Comparison of ENCODE assay signal across 8 cellular contexts in genomic region chr9:93468763-93469456, GRCh38. TPM values are rescaled to one million over a fixed set of nuclear protein-coding genes. Genes with fewer than 3 reads are reported as not detected.
DNase-seq lines count a peak whose midpoint lies in the region; ATAC-seq and TF ChIP-seq lines count a peak whose summit lies in the region.

No MANE protein-coding gene starts in this region.

- H3K4me3 Mint-ChIP-seq in T-helper 1 cell treated with Interleukin-12 subunit alpha and Interleukin-12 subunit beta and Interleukin-4 antibody, amounts not matched to agents 30 μg/mL and 1 μg/mL, for 36 hours: peak overlapping the region; percentile 33
- peak overlapping the region; percentile 19 to 73 (median 32) for H3K4me3 Mint-ChIP-seq in brain

- peak overlapping the region; percentile 41 for H3K27ac Mint-ChIP-seq in T-helper 1 cell treated with Interleukin-12 subunit alpha and Interleukin-12 subunit beta and Interleukin-4 antibody, amounts not matched to agents 30 μg/mL and 1 μg/mL, for 36 hours
- peak overlapping the region; percentile 1 to 92 (median 85) for H3K27ac Mint-ChIP-seq in brain

- ATAC-seq in left lobe of liver: peak; percentile 20

- H3K36me3 Mint-ChIP-seq in T-helper 1 cell treated with Interleukin-12 subunit alpha and Interleukin-12 subunit beta and Interleukin-4 antibody, amounts not matched to agents 30 μg/mL and 1 μg/mL, for 36 hours (ENCODE audit: low read depth): peaks cover 16% of the 10 kb centered on the region
- peaks cover 28% of the 10 kb centered on the region for H3K36me3 Mint-ChIP-seq in brain

- no peak for DNase-seq in T-helper 1 cell
- no peak for DNase-seq in left lobe of liver (ENCODE audit: low spot score)
- DNase-seq in superior temporal gyrus (ENCODE audit: extremely low spot score): peak; percentile 39
- DNase-seq in NCI-H2196 treated with DMSO at 0.1 percent for 48 hours (lab: John Stamatoyannopoulos, UW; ENCODE audit: unreplicated experiment): no peak
- DNase-seq in GM20000 (ENCODE audit: low spot score): no peak
- DNase-seq in HT-29 (ENCODE audit: low spot score): no peak

- no peak for TF ChIP-seq CTCF in brain (conservative IDR thresholded peaks at IDR 0.05)
- TF ChIP-seq CTCF in GM20000 (IDR thresholded peaks at IDR 0.05; ENCODE audit: extremely low read depth, missing control alignments): no peak

- peaks cover 63% of the 10 kb centered on the region for H3K4me1 Mint-ChIP-seq in T-helper 1 cell treated with Interleukin-12 subunit alpha and Interleukin-12 subunit beta and Interleukin-4 antibody, amounts not matched to agents 30 μg/mL and 1 μg/mL, for 36 hours (ENCODE audit: low read depth)
- peaks cover 64% of the 10 kb centered on the region for H3K4me1 Mint-ChIP-seq in brain

- H3K27me3 Mint-ChIP-seq in T-helper 1 cell treated with Interleukin-12 subunit alpha and Interleukin-12 subunit beta and Interleukin-4 antibody, amounts not matched to agents 30 μg/mL and 1 μg/mL, for 36 hours (ENCODE audit: low read depth): no peaks in the 10 kb centered on the region
- H3K27me3 Mint-ChIP-seq in brain: no peaks in the 10 kb centered on the region

- H3K9me3 Mint-ChIP-seq in T-helper 1 cell treated with Interleukin-12 subunit alpha and Interleukin-12 subunit beta and Interleukin-4 antibody, amounts not matched to agents 30 μg/mL and 1 μg/mL, for 36 hours: no peaks in the 10 kb centered on the region
- H3K9me3 Mint-ChIP-seq in brain: no peaks in the 10 kb centered on the region

RNA-seq across cellular contexts. Expression of gene FAM120AOS, which starts 15.5 kb away (rescaled TPM):
- polyA plus RNA-seq in brain (ENCODE audit: insufficient read depth, low read depth, low replicate concordance): 50.5 TPM
- 16.3 TPM for total RNA-seq in left lobe of liver
- 41.3 and 51.0 TPM in 2 replicates for total RNA-seq in HT-29 (2014; rRNA removed; shearing (Covaris generic))

RNA-seq across cellular contexts. Expression of gene FAM120A, which starts 17.4 kb away (rescaled TPM):
- 61.7 TPM for polyA plus RNA-seq in brain (ENCODE audit: insufficient read depth, low read depth, low replicate concordance)
- 72.2 TPM for total RNA-seq in left lobe of liver
- total RNA-seq in HT-29 (2014; rRNA removed; shearing (Covaris generic)): 115 TPM in 2 replicates
